12 cellular contexts compared by ENCODE assay signal in the genomic region with DNA sequence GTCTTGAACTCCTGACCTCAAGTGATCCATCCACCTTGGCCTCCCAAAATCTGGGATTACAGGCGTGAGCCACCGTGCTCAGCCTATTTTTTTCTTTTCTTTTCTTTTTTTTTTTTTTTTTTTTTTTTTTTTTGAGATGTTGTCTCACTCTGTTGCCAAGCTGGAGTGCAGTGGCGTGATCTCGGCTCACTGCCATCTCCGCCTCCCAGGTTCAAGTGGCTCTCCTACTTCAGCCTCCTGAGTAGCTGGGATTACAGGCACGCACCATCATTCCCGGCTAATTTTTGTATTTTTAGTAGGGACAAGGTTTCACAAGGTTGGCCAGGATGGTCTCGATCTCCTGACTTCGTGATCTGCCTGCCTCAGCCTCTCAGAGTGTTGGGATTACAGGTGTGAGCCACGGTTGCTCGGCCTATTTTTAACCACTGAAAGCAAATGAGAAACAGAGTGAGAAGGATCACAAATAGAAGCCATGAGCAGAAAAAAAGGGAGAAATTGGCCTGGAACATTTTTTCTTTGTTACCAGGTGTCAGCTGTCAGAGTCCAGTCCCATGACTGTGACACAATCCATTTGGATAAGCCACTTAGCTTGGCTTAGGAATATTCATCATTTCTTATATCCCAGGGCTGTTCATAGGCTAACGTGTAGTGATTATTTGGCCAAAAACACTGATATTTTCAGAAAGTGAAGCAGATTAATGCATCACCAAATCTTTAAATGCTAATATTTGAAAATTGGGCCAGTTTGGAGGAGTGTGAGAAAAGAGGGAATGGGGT. TPM values are rescaled to one million over a fixed set of nuclear protein-coding genes. Genes with fewer than 3 reads are reported as not detected.
A peak's percentile ranks its signal among the peaks of the same experiment; 100 is the strongest.
DNase-seq lines count a peak whose midpoint lies in the region; ATAC-seq, FAIRE-seq and TF ChIP-seq lines count a peak whose summit lies in the region.
"Had no signal": no experiment of that assay in that cellular context is flagged by ENCODE, and none has a peak within 500 bp of the region (broad histone marks: within the 10 kb centered on the region; RNA-seq: fewer than 3 reads in every experiment).

No MANE protein-coding gene starts in this region.

- no peaks in the 10 kb centered on the region for H3K36me3 ChIP-seq in Panc1 (ENCODE audit: control insufficient read depth, insufficient read depth, low read length)
- no peaks in the 10 kb centered on the region for H3K36me3 ChIP-seq in heart left ventricle
- H3K36me3 ChIP-seq in psoas muscle (ENCODE audit: insufficient read depth in 1 of 2, low read depth in 1 of 2) = no peaks in the 10 kb centered on the region
- H3K36me3 ChIP-seq: thyroid gland had no signal

- in situ Hi-C loops in Panc1 (cut with HindIII; ENCODE audit: low pct_unique_long_range_greater_than_20kb, low sequenced_read_pairs) = no loop called here

- no peak overlapping the region for H3K4me3 Mint-ChIP-seq in activated naive CD8-positive, alpha-beta T cell treated with anti-CD3 and anti-CD28 coated beads for 36 hours

- TF ChIP-seq POLR2A in heart left ventricle (IDR thresholded peaks at IDR 0.05) = no peak

- H3K27ac ChIP-seq in Panc1 (ENCODE audit: low read length) (peak overlapping the region; percentile 44; the same call in 1 of the 2 replicates), heart left ventricle (peak overlapping the region in 8 of 12 donors; percentile 2 to 72 (median 50)), psoas muscle (peak overlapping the region; percentile 24)
- H3K27ac ChIP-seq: thyroid gland had no signal

- DNase-seq in NCI-H345 (lab: John Stamatoyannopoulos, UW) (peak; percentile 30), NCI-H345 treated with DMSO at 0.1 percent for 48 hours (lab: John Stamatoyannopoulos, UW; ENCODE audit: unreplicated experiment) (no peak), Panc1 (ENCODE audit: low read depth, low spot score) (no peak), heart left ventricle (no peak), psoas muscle (no peak), GM19239 (ENCODE audit: insufficient read length, low spot score) (no peak)
- no peak for DNase-seq in activated naive CD8-positive, alpha-beta T cell treated with anti-CD3 and anti-CD28 coated beads for 36 hours

- H3K36me3 Mint-ChIP-seq in activated naive CD8-positive, alpha-beta T cell treated with anti-CD3 and anti-CD28 coated beads for 36 hours = no peaks in the 10 kb centered on the region

- H3K27me3 ChIP-seq in Panc1 (ENCODE audit: control insufficient read depth, insufficient read depth, low read length) (no peaks in the 10 kb centered on the region), heart left ventricle (no peaks in the 10 kb centered on the region), psoas muscle (ENCODE audit: insufficient read depth in 3 of 3, low read length in 2 of 3) (no peaks in the 10 kb centered on the region)
- H3K27me3 ChIP-seq: dorsolateral prefrontal cortex, thyroid gland had no signal

- no peak overlapping the region for H3K27ac Mint-ChIP-seq in activated naive CD8-positive, alpha-beta T cell treated with anti-CD3 and anti-CD28 coated beads for 36 hours
- H3K27ac Mint-ChIP-seq: nephron progenitor cell had no signal

- TF ChIP-seq CTCF in Panc1 (IDR thresholded peaks at IDR 0.05) (no peak), heart left ventricle (IDR thresholded peaks at IDR 0.05) (no peak), psoas muscle (IDR thresholded peaks at IDR 0.05) (no peak)

- intact Hi-C loops in Panc1 (cut with micrococcal nuclease; ENCODE audit: unreplicated experiment) = loop anchor here (2.0 kb wide), 1 partner anchor 272 kb away; no protein-coding TSS in a partner anchor
- intact Hi-C loops in heart left ventricle (cut with DNase I) = loop anchor here in 8 of 10 donors (2.0 to 10.0 kb wide), 11 partner anchors 185 to 738 kb away; partner anchors contain the start of genes BAZ1A (in 1 of the 8) and FAM177A1 (in 1 of the 8)
- intact Hi-C loops in psoas muscle (cut with DNase I) = loop anchor here in 1 of 2 donors (5.0 to 10.0 kb wide), 2 partner anchors 148 to 270 kb away; no protein-coding TSS in a partner anchor

- ATAC-seq in Panc1 = no peak
- peak in 1 of 4 donors; percentile 41 for ATAC-seq in heart left ventricle
- peak; percentile 33 to 67 (median 53) for ATAC-seq in psoas muscle
- no peak for ATAC-seq in GM19035 (IDR thresholded peaks at IDR 0.05; ENCODE audit: unreplicated experiment)

- H3K9me3 Mint-ChIP-seq in activated naive CD8-positive, alpha-beta T cell treated with anti-CD3 and anti-CD28 coated beads for 36 hours = no peaks in the 10 kb centered on the region
- H3K9me3 Mint-ChIP-seq: nephron progenitor cell had no signal

- POLR2A ChIA-PET in Panc1 (lab: Charles Lee) = no interaction called here

- no peaks in the 10 kb centered on the region; the same call in 1 of the 2 replicates for H3K4me1 ChIP-seq in Panc1 (ENCODE audit: control insufficient read depth, insufficient read depth, low read length)
- peaks cover 2 to 64% (median 25%) of the 10 kb centered on the region in 12 donors for H3K4me1 ChIP-seq in heart left ventricle
- no peaks in the 10 kb centered on the region for H3K4me1 ChIP-seq in psoas muscle
- H3K4me1 ChIP-seq: thyroid gland had no signal

- peaks cover 39% of the 10 kb centered on the region for H3K4me1 Mint-ChIP-seq in activated naive CD8-positive, alpha-beta T cell treated with anti-CD3 and anti-CD28 coated beads for 36 hours

- no peak for FAIRE-seq in GM19239 (lab: Jason Lieb, UNC)
- FAIRE-seq: A549 had no signal

- H3K9me3 ChIP-seq in Panc1 (ENCODE audit: control insufficient read depth, insufficient read depth, low read depth, low read length) (no peaks in the 10 kb centered on the region), heart left ventricle (no peaks in the 10 kb centered on the region), psoas muscle (no peaks in the 10 kb centered on the region)
- H3K9me3 ChIP-seq: A549, thyroid gland had no signal

- H3K4me3 ChIP-seq in Panc1 (ENCODE audit: low read depth in 2 of 2, low read length in 2 of 2) (no peak overlapping the region), heart left ventricle (peak overlapping the region in 3 of 12 donors; percentile 2 to 26 (median 24)), psoas muscle (no peak overlapping the region)
- H3K4me3 ChIP-seq: A549, thyroid gland had no signal

- WGBS in heart left ventricle, 4 donors = 57 to 72% (median 67%) methylated on average over 12 of the region's 12 CpGs
- WGBS in psoas muscle, 3 donors = 57 to 74% (median 65%) methylated on average over 12 of the region's 12 CpGs

- CTCF ChIA-PET in Panc1 (lab: Charles Lee) = interaction anchor here (0.7 kb wide), 1 partner anchor 217 kb away, joined by 3 read pairs; no protein-coding TSS in a partner anchor

- no peaks in the 10 kb centered on the region for H3K27me3 Mint-ChIP-seq in activated naive CD8-positive, alpha-beta T cell treated with anti-CD3 and anti-CD28 coated beads for 36 hours

- BruUV-seq in Panc1 (replicated peaks; lab: Mats Ljungman, UMichigan) = no TSS peak

RNA-seq across cellular contexts. Expression of gene NFKBIA, which starts 7.9 kb away (rescaled TPM):
- 99.4 TPM for total RNA-seq in Panc1 (2021; ENCODE audit: unreplicated experiment)
- polyA plus RNA-seq in Panc1 (2012; ENCODE audit: insufficient read length) = 121 TPM
- 100 to 1,000 TPM in 3 of 9 donors, 10 to 100 TPM in 6; 42.7 to 193 (median 68.5) TPM for total RNA-seq in heart left ventricle
- 10 to 100 TPM; 53.9 to 64.3 TPM for polyA plus RNA-seq in heart left ventricle
- total RNA-seq in psoas muscle = 100 to 1,000 TPM in 2 of 4 donors, 10 to 100 TPM in 2; 48.7 to 144 (median 96.4) TPM
- 100 to 1,000 TPM in 1 of 3 donors, 10 to 100 TPM in 2; 84.1 to 151 (median 94.0) TPM for polyA plus RNA-seq in psoas muscle
- total RNA-seq in activated naive CD8-positive, alpha-beta T cell treated with anti-CD3 and anti-CD28 coated beads for 36 hours = 100 to 1,000 TPM; 395 to 400 TPM

Comparison
In these comparisons a context has a peak if more than half of its experiments do, and no peak if none do; other contexts are left out.
1. ATAC-seq: peak in psoas muscle (4 of 4); none in Panc1 (single experiment) and GM19035 (single experiment).
2. Peak in every context shown above with its lines, with median percentiles within 50 percentile points of each other: H3K27ac ChIP-seq.